In genomic region chr4:29320947-29321583, GRCh38 we compare ENCODE assay signal across 23 cellular contexts.
"Had no signal": no experiment of that assay in that cellular context is flagged by ENCODE, and none has a peak within 500 bp of the region (broad histone marks: within the 10 kb centered on the region; RNA-seq: fewer than 3 reads in every experiment).

No MANE protein-coding gene starts in this region.

- H3K36me3 ChIP-seq: esophagus squamous epithelium, gastroesophageal sphincter, right atrium auricular region, suprapubic skin, tibial artery, upper lobe of left lung, uterus had no signal

- H3K27me3 ChIP-seq: esophagus squamous epithelium, gastroesophageal sphincter, right atrium auricular region, suprapubic skin, tibial artery, upper lobe of left lung, uterus had no signal

- H3K4me3 ChIP-seq: dorsolateral prefrontal cortex, esophagus squamous epithelium, gastroesophageal sphincter, lung, right atrium auricular region, suprapubic skin, tibial artery, upper lobe of left lung, uterus had no signal

- FAIRE-seq: small intestine had no signal

- DNase-seq: cortex of kidney; dorsolateral prefrontal cortex; effector memory CD8-positive, alpha-beta T cell; esophagus squamous epithelium; foreskin fibroblast; glutamatergic neuron; kidney; left cardiac atrium; left ventricle myocardium superior; mesenchymal stem cell; naive thymus-derived CD4-positive, alpha-beta T cell; small intestine; stimulated activated CD4-positive, alpha-beta T cell treated with anti-CD3 and anti-CD28 coated beads, Interleukin-2, amount 100 ng/mL, for 48 hours; stimulated activated CD8-positive, alpha-beta memory T cell treated with anti-CD3 and anti-CD28 coated beads, Interleukin-4, amount 100 ng/mL, for 48 hours; stimulated activated naive CD8-positive, alpha-beta T cell treated with anti-CD3 and anti-CD28 coated beads, Interleukin-15, Interleukin-2, amounts not matched to agents 100 U/mL and 50 U/mL, for 24 hours; tibial artery; upper lobe of left lung; uterus had no signal

- H3K4me1 ChIP-seq: esophagus squamous epithelium, gastroesophageal sphincter, right atrium auricular region, suprapubic skin, tibial artery, upper lobe of left lung, uterus had no signal

- H3K27ac ChIP-seq: dorsolateral prefrontal cortex, esophagus squamous epithelium, gastroesophageal sphincter, right atrium auricular region, suprapubic skin, tibial artery, upper lobe of left lung, uterus had no signal

- ATAC-seq: effector memory CD8-positive, alpha-beta T cell; gastroesophageal sphincter; left cardiac atrium; left ventricle myocardium superior; naive thymus-derived CD4-positive, alpha-beta T cell; stimulated activated effector memory CD8-positive, alpha-beta T cell treated with anti-CD3 and anti-CD28 coated beads, Interleukin-12 subunit alpha, Interleukin-12 subunit beta, amount 100 ng/mL, for 72 hours; stimulated activated naive CD8-positive, alpha-beta T cell treated with anti-CD3 and anti-CD28 coated beads, Interleukin-15, Interleukin-2, amounts not matched to agents 100 U/mL and 50 U/mL, for 24 hours had no signal

- H3K9me3 ChIP-seq: esophagus squamous epithelium, right atrium auricular region, tibial artery, upper lobe of left lung, uterus had no signal
